8 cellular contexts compared by ENCODE assay signal in genomic region chr14:92121670-92122350, GRCh38. TPM values are rescaled to one million over a fixed set of nuclear protein-coding genes. Genes with fewer than 3 reads are reported as not detected.
DNase-seq lines count a peak whose midpoint lies in the region; ATAC-seq and TF ChIP-seq lines count a peak whose summit lies in the region.

TSS of gene CPSF2 (plus strand) at chr14:92121969. CDS start at chr14:92130985, 9,016 bp downstream.
TSS of gene NDUFB1 (minus strand) at chr14:92121706. CDS start at chr14:92117637, 4,069 bp downstream.

- H3K36me3 Mint-ChIP-seq in activated CD4-positive, alpha-beta memory T cell treated with anti-CD3 and anti-CD28 coated beads for 36 hours = peaks cover 22% of the 10 kb centered on the region

- peaks cover 27% of the 10 kb centered on the region for H3K4me1 Mint-ChIP-seq in activated CD4-positive, alpha-beta memory T cell treated with anti-CD3 and anti-CD28 coated beads for 36 hours (ENCODE audit: low read depth)

- H3K9me3 Mint-ChIP-seq in activated CD4-positive, alpha-beta memory T cell treated with anti-CD3 and anti-CD28 coated beads for 36 hours = no peaks in the 10 kb centered on the region

- peak within 1 kb of the TSS; percentile 97 for H3K27ac Mint-ChIP-seq in activated CD4-positive, alpha-beta memory T cell treated with anti-CD3 and anti-CD28 coated beads for 36 hours

- DNase-seq in C1 segment of cervical spinal cord (lab: John Stamatoyannopoulos, UW) (peak; percentile 67 to 97 (median 88)), GM19240 (ENCODE audit: insufficient read length, low spot score) (peak; percentile 71), NCI-H748 (lab: John Stamatoyannopoulos, UW; ENCODE audit: unreplicated experiment) (peak; percentile 87), dermis microvascular lymphatic vessel endothelial cell (ENCODE audit: low read depth in 2 of 2) (peak; percentile 52 to 85), lower leg skin (ENCODE audit: low spot score in 2 of 2) (peak; percentile 75 to 96)
- peak; percentile 88 for DNase-seq in activated CD4-positive, alpha-beta memory T cell treated with anti-CD3 and anti-CD28 coated beads for 36 hours
- DNase-seq in stimulated activated CD4-positive, alpha-beta T cell treated with anti-CD3 and anti-CD28 coated beads, TNF-alpha, amount 100 ng/mL, for 1 hour (ENCODE audit: low read depth in 3 of 3, low spot score in 1 of 3) = peak; percentile 55 to 79 (median 62)

- H3K27me3 Mint-ChIP-seq in activated CD4-positive, alpha-beta memory T cell treated with anti-CD3 and anti-CD28 coated beads for 36 hours = no peaks in the 10 kb centered on the region

- H3K4me3 ChIP-seq in lower leg skin (ENCODE audit: low read depth, poor library complexity, severe bottlenecking) = peak within 1 kb of the TSS; percentile 87

- peak in 1 of 3 donors; percentile 9 for TF ChIP-seq CTCF in lower leg skin (IDR thresholded peaks at IDR 0.05)

- intact Hi-C loops in activated CD4-positive, alpha-beta memory T cell treated with anti-CD3 and anti-CD28 coated beads for 36 hours (cut with micrococcal nuclease) = loop anchor here (1.0 to 10.0 kb wide), 4 partner anchors 15 to 612 kb away; partner anchors contain the start of genes ATXN3, PPP4R3A and TRIP11
- intact Hi-C loops in lower leg skin (cut with DNase I; ENCODE audit: low total_unique reads) = no loop called here

- POLR2A ChIA-PET in activated CD4-positive, alpha-beta memory T cell treated with anti-CD3 and anti-CD28 coated beads for 36 hours (lab: Charles Lee) = interaction anchor here (0.8 to 5.3 kb wide), 7 partner anchors 10 to 612 kb away, joined by 3 to 52 read pairs (median 4); partner anchors contain the start of genes ATXN3, PPP4R3A and TRIP11

- no peak for TF ChIP-seq POLR2A in lower leg skin (IDR thresholded peaks at IDR 0.05)

- WGBS in lower leg skin, 2 donors = 0% methylated on average over 52 to 54 of the region's 55 CpGs

- CTCF ChIA-PET in activated CD4-positive, alpha-beta memory T cell treated with anti-CD3 and anti-CD28 coated beads for 36 hours (lab: Charles Lee) = interaction anchor here (0.7 to 11.5 kb wide), 6 partner anchors 10 to 81 kb away, joined by 4 to 132 read pairs (median 4); partner anchors contain the start of gene ATXN3

- ATAC-seq in HG03457 (IDR thresholded peaks at IDR 0.05; ENCODE audit: unreplicated experiment) = peak; percentile 68

- peak within 1 kb of the TSS; percentile 94 for H3K4me3 Mint-ChIP-seq in activated CD4-positive, alpha-beta memory T cell treated with anti-CD3 and anti-CD28 coated beads for 36 hours

RNA-seq across cellular contexts. Expression of gene CPSF2, which starts in this region (rescaled TPM):
- total RNA-seq in activated CD4-positive, alpha-beta memory T cell treated with anti-CD3 and anti-CD28 coated beads for 36 hours = 100 to 1,000 TPM; 100 to 105 TPM
- total RNA-seq in dermis microvascular lymphatic vessel endothelial cell (18.9 and 26.7 TPM in 2 replicates), lower leg skin (10 to 100 TPM; 19.1 to 33.5 (median 32.6) TPM)

RNA-seq across cellular contexts. Expression of gene NDUFB1, which starts in this region (rescaled TPM):
- 100 to 1,000 TPM; 131 to 143 TPM for total RNA-seq in activated CD4-positive, alpha-beta memory T cell treated with anti-CD3 and anti-CD28 coated beads for 36 hours
- total RNA-seq in dermis microvascular lymphatic vessel endothelial cell (178 and 259 TPM in 2 replicates), lower leg skin (100 to 1,000 TPM in 3 of 4 donors, 10 to 100 TPM in 1; 67.7 to 297 (median 204) TPM)

Comparison
In these comparisons a context has a peak if more than half of its experiments do, and no peak if none do; other contexts are left out.
1. Peak in every context shown above with its lines: DNase-seq, ATAC-seq and H3K4me3 ChIP-seq.